ENCODE assay signal across 7 cellular contexts in genomic region chr15:33963831-33964664, GRCh38. TPM values are rescaled to one million over a fixed set of nuclear protein-coding genes. Genes with fewer than 3 reads are reported as not detected.
A peak's percentile ranks its signal among the peaks of the same experiment; 100 is the strongest.
DNase-seq lines count a peak whose midpoint lies in the region; ATAC-seq and TF ChIP-seq lines count a peak whose summit lies in the region.

No MANE protein-coding gene starts in this region.

- H3K4me3 Mint-ChIP-seq in WTC11: no peak overlapping the region

- ATAC-seq in WTC11 (peak; percentile 80), HG03342 (IDR thresholded peaks at IDR 0.05; ENCODE audit: unreplicated experiment) (no peak), HG02571 (IDR thresholded peaks at IDR 0.05; ENCODE audit: unreplicated experiment) (no peak), GM21737 (IDR thresholded peaks at IDR 0.05; ENCODE audit: unreplicated experiment) (no peak)

- H3K9me3 Mint-ChIP-seq in WTC11: no peaks in the 10 kb centered on the region

- CTCF ChIA-PET in WTC11 (lab: Charles Lee): interaction anchor here (0.5 to 1.4 kb wide), 19 partner anchors 12 to 671 kb away, joined by 3 to 10 read pairs (median 3); no protein-coding TSS in a partner anchor

- H3K27ac Mint-ChIP-seq in WTC11: no peak overlapping the region

- no peaks in the 10 kb centered on the region for H3K27me3 Mint-ChIP-seq in WTC11 (ENCODE audit: low read depth)

- no peaks in the 10 kb centered on the region for H3K36me3 Mint-ChIP-seq in WTC11

- DNase-seq in Kasumi-1 (lab: John Stamatoyannopoulos, UW) (peak; percentile 26 to 31), WTC11 (ENCODE audit: low spot score) (no peak), kidney tubule cell (ENCODE audit: low spot score) (peak; percentile 50)

- H3K4me1 Mint-ChIP-seq in WTC11: peaks cover 7% of the 10 kb centered on the region; the same call in 1 of the 2 replicates

- peak; percentile 68 for TF ChIP-seq CTCF in GM12872 (IDR thresholded peaks at IDR 0.05; ENCODE audit: insufficient read depth, low read depth, low read length)
- TF ChIP-seq CTCF in WTC11 (IDR thresholded peaks at IDR 0.05): no peak

- POLR2A ChIA-PET in WTC11 (lab: Charles Lee): interaction anchor here (0.5 to 0.7 kb wide), 3 partner anchors 48 to 215 kb away, joined by 3 read pairs; no protein-coding TSS in a partner anchor

TF ChIP-seq in WTC11, 78 proteins besides CTCF, POLR2A, EP300 and RAD21:
- TF ChIP-seq SP1 (CRISPR knock-in tag; conservative IDR thresholded peaks at IDR 0.05): no peak
- TF ChIP-seq JAZF1 (CRISPR knock-in tag; IDR thresholded peaks at IDR 0.05): no peak
- no peak for TF ChIP-seq ZNF138 (CRISPR knock-in tag; conservative IDR thresholded peaks at IDR 0.05)
- no peak for TF ChIP-seq NFATC4 (CRISPR knock-in tag; IDR thresholded peaks at IDR 0.05)
- TF ChIP-seq CREB1 (CRISPR knock-in tag; IDR thresholded peaks at IDR 0.05): no peak
- TF ChIP-seq AR (CRISPR knock-in tag; IDR thresholded peaks at IDR 0.05): no peak
- TF ChIP-seq ZNF416 (CRISPR knock-in tag; IDR thresholded peaks at IDR 0.05): no peak
- no peak for TF ChIP-seq ZNF317 (CRISPR knock-in tag; IDR thresholded peaks at IDR 0.05; ENCODE audit: borderline replicate concordance, low read depth)
- no peak for TF ChIP-seq STAT6 (CRISPR knock-in tag; conservative IDR thresholded peaks at IDR 0.05; ENCODE audit: low read depth)
- TF ChIP-seq TEAD1 (CRISPR knock-in tag; IDR thresholded peaks at IDR 0.05): no peak
- TF ChIP-seq MYBL2 (CRISPR knock-in tag; IDR thresholded peaks at IDR 0.05): no peak
- no peak for TF ChIP-seq SMAD3 (CRISPR knock-in tag; IDR thresholded peaks at IDR 0.05; ENCODE audit: borderline replicate concordance)
- TF ChIP-seq ZNF532 (CRISPR knock-in tag; IDR thresholded peaks at IDR 0.05; ENCODE audit: borderline replicate concordance): no peak
- no peak for TF ChIP-seq USF1 (CRISPR knock-in tag; IDR thresholded peaks at IDR 0.05)

RNA-seq across cellular contexts. Expression of gene CHRM5, which starts 4.2 kb away (rescaled TPM):
- not detected in 3 replicates for total RNA-seq in WTC11 (2021)
